8 cellular contexts compared by ENCODE assay signal in the genomic region with DNA sequence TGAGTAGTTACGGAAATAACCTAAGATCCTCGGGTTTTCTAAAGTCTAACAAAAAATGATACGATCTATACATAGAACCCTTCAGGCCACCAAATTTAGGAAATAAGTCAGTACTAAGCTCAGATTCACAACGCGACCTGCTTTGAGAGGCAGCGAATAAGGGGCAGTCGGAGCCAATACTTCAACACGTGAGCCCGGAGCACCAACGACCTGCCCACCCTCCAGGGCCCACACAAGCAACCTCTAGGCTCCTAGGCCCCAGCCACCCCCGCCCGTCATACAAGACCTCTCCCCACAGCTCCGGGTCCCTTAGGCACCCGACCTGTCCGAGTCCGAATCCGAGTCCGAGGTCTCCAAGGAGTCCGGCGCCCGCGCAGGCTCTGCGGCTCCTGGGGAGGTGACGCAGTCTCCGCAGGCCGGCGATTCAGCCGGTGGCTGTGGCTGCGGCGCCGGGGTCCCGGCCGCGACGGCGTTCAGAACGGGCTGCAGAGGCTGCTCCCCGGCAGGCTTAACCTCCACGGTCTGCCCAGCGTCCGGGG. TPM values are rescaled to one million over a fixed set of nuclear protein-coding genes. Genes with fewer than 3 reads are reported as not detected.
DNase-seq lines count a peak whose midpoint lies in the region; ATAC-seq, FAIRE-seq and TF ChIP-seq lines count a peak whose summit lies in the region.

No MANE protein-coding gene starts in this region.

- TF ChIP-seq POLR2A in HepG2 (IDR thresholded peaks at IDR 0.05; ENCODE audit: insufficient read depth in 1 of 2, low read depth in 2 of 2, low read length in 2 of 2) = no peak

- H3K4me1 Mint-ChIP-seq in GM23338 = peaks cover 20% of the 10 kb centered on the region

- intact Hi-C loops in HepG2 (cut with micrococcal nuclease; ENCODE audit: unreplicated experiment) = loop anchor here (1.0 kb wide), 1 partner anchor 328 kb away; a partner anchor contains a TSS

- H3K27ac ChIP-seq in GM23338 (ENCODE audit: low read depth) (peak overlapping the region; percentile 80), HepG2 (ENCODE audit: extremely low read length, insufficient read depth, low read length) (peak overlapping the region; percentile 80)

- H3K4me1 ChIP-seq in GM23338 (ENCODE audit: insufficient read depth) (peaks cover 40% of the 10 kb centered on the region), HepG2 (ENCODE audit: insufficient read depth, low read length) (peaks cover 32% of the 10 kb centered on the region)

- TF ChIP-seq RAD21 in HepG2 (CRISPR knock-in tag; IDR thresholded peaks at IDR 0.05) = no peak

- peaks cover 18% of the 10 kb centered on the region for H4K20me1 ChIP-seq in GM23338 (replicated peaks; ENCODE audit: insufficient read depth)
- H4K20me1 ChIP-seq in HepG2 (ENCODE audit: insufficient read depth, low read length) = no peaks in the 10 kb centered on the region

- no peak for FAIRE-seq in HepG2 (lab: Jason Lieb, UNC)
- no peak for FAIRE-seq in RCC 7860 (lab: Jason Lieb, UNC)

- H3K36me3 Mint-ChIP-seq in GM23338 (ENCODE audit: low read depth) = peaks cover 28% of the 10 kb centered on the region

- peak overlapping the region; percentile 90 for H3K9ac ChIP-seq in HepG2 (ENCODE audit: insufficient read depth, low read depth, low read length)

- H3K36me3 ChIP-seq in GM23338 (ENCODE audit: insufficient read depth) = peaks cover 14% of the 10 kb centered on the region; the same call in 1 of the 2 replicates
- peaks cover 3 to 12% of the 10 kb centered on the region in 2 experiments; a peak in 4 of 5 replicates for H3K36me3 ChIP-seq in HepG2 (replicated peaks in 1 of 2; ENCODE audit: control insufficient read depth in 1 of 2, insufficient read depth in 2 of 2, low read length in 2 of 2)

- H2AFZ ChIP-seq in GM23338 (peak overlapping the region; percentile 75; the same call in 1 of the 2 replicates), HepG2 (ENCODE audit: low read length) (no peak overlapping the region)

- H3K9me3 Mint-ChIP-seq in GM23338 = no peaks in the 10 kb centered on the region

- POLR2A ChIA-PET in HepG2 (lab: Yijun Ruan, JAX) = interaction anchor here (1.4 kb wide), 1 partner anchor 8 kb away, joined by 3 read pairs; no protein-coding TSS in a partner anchor

- H3K27me3 Mint-ChIP-seq in GM23338 (ENCODE audit: insufficient read depth, low read depth, poor library complexity) = peaks cover 7% of the 10 kb centered on the region

- under 1% methylated on average over 22 of the region's 41 CpGs for WGBS in HepG2 (ENCODE audit: low lambda C conversion rate)

- TSS peak; percentile 79 for BruUV-seq in HepG2 (replicated peaks; lab: Mats Ljungman, UMichigan)

- no peaks in the 10 kb centered on the region for H3K9me3 ChIP-seq in HepG2 (ENCODE audit: low read length)

- ATAC-seq in GM23338 (peak; percentile 80), HepG2 (peak; percentile 92)

- H3K4me3 ChIP-seq in GM12865 (ENCODE audit: low read depth, low read length) = peak overlapping the region; percentile 70
- peak overlapping the region; percentile 77 for H3K4me3 ChIP-seq in GM23338
- H3K4me3 ChIP-seq in choroid plexus epithelial cell (ENCODE audit: low read depth, low read length) = peak overlapping the region; percentile 92
- H3K4me3 ChIP-seq in HepG2 (replicated peaks in 1 of 3; ENCODE audit: insufficient read depth in 1 of 3, low read depth in 2 of 3, low read length in 3 of 3) = peak overlapping the region; percentile 76 to 83 (median 82)

- no peaks in the 10 kb centered on the region for H3K27me3 ChIP-seq in GM23338 (ENCODE audit: insufficient read depth)
- no peaks in the 10 kb centered on the region; a peak in 1 of 5 replicates for H3K27me3 ChIP-seq in HepG2 (ENCODE audit: control insufficient read depth in 1 of 2, insufficient read depth in 2 of 2, low read length in 2 of 2)

- peak overlapping the region; percentile 81 for H3K4me3 Mint-ChIP-seq in GM23338

- no peaks in the 10 kb centered on the region for H3K9me2 ChIP-seq in GM23338 (ENCODE audit: insufficient read depth)

- no peaks in the 10 kb centered on the region for H3F3A ChIP-seq in GM23338 (replicated peaks; ENCODE audit: low read depth)

- no peak for TF ChIP-seq EP300 in HepG2 (IDR thresholded peaks at IDR 0.05; ENCODE audit: low read depth in 2 of 2, low read length in 2 of 2)
- no peak for TF ChIP-seq EP300 in HepG2 (CRISPR knock-in tag; IDR thresholded peaks at IDR 0.05; ENCODE audit: borderline replicate concordance)

- H3K79me2 ChIP-seq in GM23338 (replicated peaks; ENCODE audit: insufficient read depth) = peaks cover 55% of the 10 kb centered on the region
- peaks cover 43% of the 10 kb centered on the region for H3K79me2 ChIP-seq in HepG2 (ENCODE audit: insufficient read depth, low read length)

- peak overlapping the region; percentile 88 for H3K4me2 ChIP-seq in GM23338
- H3K4me2 ChIP-seq in HepG2 (ENCODE audit: low read depth, low read length) = peak overlapping the region; percentile 85

- in situ Hi-C loops in HepG2 (cut with HindIII; ENCODE audit: extremely low pct_ligation_motif_present, low pct_unique_long_range_greater_than_20kb) = no loop called here

- peak; percentile 67 for DNase-seq in GM12865 (ENCODE audit: low read depth)
- peak; percentile 61 for DNase-seq in GM23338 (ENCODE audit: low spot score)
- DNase-seq in LHCN-M2 (ENCODE audit: low read depth) = peak; percentile 25
- DNase-seq in activated CD4-positive, alpha-beta T cell treated with anti-CD3 and anti-CD28 coated beads for 1 hour = peak; percentile 40
- peak; percentile 37 for DNase-seq in choroid plexus epithelial cell (ENCODE audit: low read depth)
- DNase-seq in HepG2 (ENCODE audit: low spot score) = peak; percentile 26
- DNase-seq in stimulated activated CD4-positive, alpha-beta T cell treated with anti-CD3 and anti-CD28 coated beads, Interleukin-4, amount 100 ng/mL, for 24 hours = peak; percentile 63
- DNase-seq in RCC 7860 (ENCODE audit: low spot score) = no peak

- TF ChIP-seq CTCF in GM12865 (IDR thresholded peaks at IDR 0.05; ENCODE audit: insufficient read depth, low read depth, low read length, missing control alignments) (no peak), GM23338 (conservative IDR thresholded peaks at IDR 0.05; ENCODE audit: low read depth in 2 of 2) (no peak), choroid plexus epithelial cell (conservative IDR thresholded peaks at IDR 0.05; ENCODE audit: low read depth, low read length) (no peak), HepG2 (CRISPR knock-in tag; IDR thresholded peaks at IDR 0.05) (no peak)

- H3K27ac Mint-ChIP-seq in GM23338 = peak overlapping the region; percentile 96

- CTCF ChIA-PET in HepG2 (lab: Yijun Ruan, JAX; ENCODE audit: low intra/inter-chr PET ratio, low total read pairs) = no interaction called here

TF ChIP-seq in GM23338, 12 proteins besides CTCF, POLR2A, EP300 and RAD21 (continues in another document):
- no peak for TF ChIP-seq POLR2AphosphoS5 (IDR thresholded peaks at IDR 0.05; ENCODE audit: low read depth)
- TF ChIP-seq EZH2phosphoT487 (IDR thresholded peaks at IDR 0.05; ENCODE audit: unreplicated experiment) = no peak
- no peak for TF ChIP-seq ZNF114 (CRISPR knock-in tag; IDR thresholded peaks at IDR 0.05)
- TF ChIP-seq JUNB (IDR thresholded peaks at IDR 0.05; ENCODE audit: unreplicated experiment) = no peak
- TF ChIP-seq CREB1 (CRISPR knock-in tag; IDR thresholded peaks at IDR 0.05; ENCODE audit: low read depth) = no peak

TF ChIP-seq in HepG2, 621 proteins besides CTCF, POLR2A, EP300 and RAD21 (continues in another document):
- TF ChIP-seq ZBTB7A (CRISPR knock-in tag; IDR thresholded peaks at IDR 0.05) (no peak), LCORL (IDR thresholded peaks at IDR 0.05) (no peak), LCORL (CRISPR knock-in tag; IDR thresholded peaks at IDR 0.05) (0 out of 2 replicates have a peak, but pooled peaks have one; percentile 22), HNRNPL (IDR thresholded peaks at IDR 0.05; ENCODE audit: low read depth, low read length) (no peak)
- TF ChIP-seq, protein P1, sequence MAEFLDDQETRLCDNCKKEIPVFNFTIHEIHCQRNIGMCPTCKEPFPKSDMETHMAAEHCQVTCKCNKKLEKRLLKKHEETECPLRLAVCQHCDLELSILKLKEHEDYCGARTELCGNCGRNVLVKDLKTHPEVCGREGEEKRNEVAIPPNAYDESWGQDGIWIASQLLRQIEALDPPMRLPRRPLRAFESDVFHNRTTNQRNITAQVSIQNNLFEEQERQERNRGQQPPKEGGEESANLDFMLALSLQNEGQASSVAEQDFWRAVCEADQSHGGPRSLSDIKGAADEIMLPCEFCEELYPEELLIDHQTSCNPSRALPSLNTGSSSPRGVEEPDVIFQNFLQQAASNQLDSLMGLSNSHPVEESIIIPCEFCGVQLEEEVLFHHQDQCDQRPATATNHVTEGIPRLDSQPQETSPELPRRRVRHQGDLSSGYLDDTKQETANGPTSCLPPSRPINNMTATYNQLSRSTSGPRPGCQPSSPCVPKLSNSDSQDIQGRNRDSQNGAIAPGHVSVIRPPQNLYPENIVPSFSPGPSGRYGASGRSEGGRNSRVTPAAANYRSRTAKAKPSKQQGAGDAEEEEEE (CRISPR knock-in tag; IDR thresholded peaks at IDR 0.05; ENCODE audit: borderline replicate concordance) = no peak

RNA-seq across cellular contexts. Expression of a gene that starts 0.6 kb away (rescaled TPM):
- total RNA-seq in GM23338 (2014; rRNA removed; shearing (Covaris generic)) = 44.3 and 51.2 TPM in 2 replicates
- polyA plus RNA-seq in GM23338 (2016; fragmentation: Nextera tagmentation; extraction: Ambion mirVana) (17.5 and 18.6 TPM in 2 replicates), HepG2 (2011; rRNA removed) (3.8 and 5.2 TPM in 2 replicates)
- total RNA-seq in LHCN-M2 (2014; rRNA removed) (14.9 and 16.2 TPM in 2 replicates), HepG2 (2016; rRNA removed; fragmentation: Illumina TruSeq; extraction: Trizol) (6.8 and 9.0 TPM in 2 replicates)
- 6.5 TPM for polyA plus RNA-seq in LHCN-M2 (2012)
- total RNA-seq in HepG2 (2016; cell fraction: cytosol; rRNA removed; fragmentation: Illumina TruSeq; extraction: Trizol; ENCODE audit: low read depth) = 1.3 TPM in 2 replicates
- 6.1 and 9.2 TPM in 2 replicates for total RNA-seq in HepG2 (2016; cell fraction: insoluble cytoplasmic fraction; rRNA removed; fragmentation: Illumina TruSeq; extraction: Trizol)
- 3.6 TPM in 2 replicates for total RNA-seq in HepG2 (2016; cell fraction: membrane; rRNA removed; fragmentation: Illumina TruSeq; extraction: Trizol)
- 19.1 TPM in 2 replicates for total RNA-seq in HepG2 (2016; cell fraction: nucleus; rRNA removed; fragmentation: Illumina TruSeq; extraction: Trizol)
- 1.8 and 2.1 TPM in 2 replicates for polyA plus RNA-seq in HepG2 (2011; cell fraction: cytosol; rRNA removed)
- polyA plus RNA-seq in HepG2 (2011; cell fraction: nucleus; rRNA removed) = 4.2 TPM in 2 replicates
- 8.2 and 9.7 TPM in 2 replicates for polyA plus RNA-seq in HepG2 (2012)
- 1.5 TPM in 2 replicates for polyA plus RNA-seq in HepG2 (2016; cell fraction: cytosol; fragmentation: Illumina TruSeq; extraction: Trizol; ENCODE audit: low read depth)
- 13.6 and 13.8 TPM in 2 replicates for polyA plus RNA-seq in HepG2 (2016; cell fraction: insoluble cytoplasmic fraction; fragmentation: Illumina TruSeq; extraction: Trizol; ENCODE audit: low read depth)
- 3.2 and 3.3 TPM in 2 replicates for polyA plus RNA-seq in HepG2 (2016; cell fraction: membrane; fragmentation: Illumina TruSeq; extraction: Trizol; ENCODE audit: low read depth)
- 19.5 and 19.7 TPM in 2 replicates for polyA plus RNA-seq in HepG2 (2016; cell fraction: nucleus; fragmentation: Illumina TruSeq; extraction: Trizol; ENCODE audit: insufficient read depth, low read depth)
- 4.6 and 6.3 TPM in 2 replicates for polyA minus RNA-seq in HepG2 (2011; rRNA and poly(A)+ RNA removed; ENCODE audit: low replicate concordance)
- 4.7 and 5.7 TPM in 2 replicates for polyA minus RNA-seq in HepG2 (2011; cell fraction: cytosol; rRNA and poly(A)+ RNA removed)
- 40.2 and 44.8 TPM in 2 replicates for polyA minus RNA-seq in HepG2 (2011; cell fraction: nucleus; rRNA and poly(A)+ RNA removed)
